ENCODE assay signal across 1 cellular context in genomic region chr16:54867302-54867832, GRCh38.
TF ChIP-seq lines count a peak whose summit lies in the region.

No MANE protein-coding gene starts in this region.

TF ChIP-seq in HepG2, 621 proteins besides CTCF, POLR2A, EP300 and RAD21 (continued from another document):
- TF ChIP-seq ZNF639 (CRISPR knock-in tag; conservative IDR thresholded peaks at IDR 0.05), result no peak
- no peak for TF ChIP-seq HMGXB4 (CRISPR knock-in tag; IDR thresholded peaks at IDR 0.05; ENCODE audit: borderline replicate concordance in 1 of 2, low read depth in 1 of 2)
- TF ChIP-seq ZBTB46 (CRISPR knock-in tag; IDR thresholded peaks at IDR 0.05; ENCODE audit: borderline replicate concordance), result no peak
- no peak for TF ChIP-seq ZNF280D (CRISPR knock-in tag; IDR thresholded peaks at IDR 0.05)
- TF ChIP-seq SIN3B (IDR thresholded peaks at IDR 0.05; ENCODE audit: low read length), result no peak
- TF ChIP-seq MAFK (conservative IDR thresholded peaks at IDR 0.05 in 1 of 2, IDR thresholded peaks at IDR 0.05 in 1 of 2; ENCODE audit: low read length in 2 of 2), result peak; percentile 84 to 93
- TF ChIP-seq CHCHD3 (CRISPR knock-in tag; IDR thresholded peaks at IDR 0.05), result no peak
- peak; percentile 77 for TF ChIP-seq MAFF (IDR thresholded peaks at IDR 0.05; ENCODE audit: low read depth, low read length)
- no peak for TF ChIP-seq CENPBD1 (CRISPR knock-in tag; IDR thresholded peaks at IDR 0.05; ENCODE audit: borderline replicate concordance, low read depth)
- peak; percentile 92 for TF ChIP-seq ZNF12 (CRISPR knock-in tag; IDR thresholded peaks at IDR 0.05)
- no peak for TF ChIP-seq GATA4 (IDR thresholded peaks at IDR 0.05; ENCODE audit: borderline replicate concordance, low read depth)
TF ChIP-seq in HepG2: peak in this region for 3.
